ENCODE assay signal across 14 cellular contexts in genomic region chr13:47426126-47426849, GRCh38.
DNase-seq lines count a peak whose midpoint lies in the region; ATAC-seq and TF ChIP-seq lines count a peak whose summit lies in the region.
"Had no signal": no experiment of that assay in that cellular context is flagged by ENCODE, and none has a peak within 500 bp of the region (broad histone marks: within the 10 kb centered on the region; RNA-seq: fewer than 3 reads in every experiment).

No MANE protein-coding gene starts in this region.

- ATAC-seq in naive thymus-derived CD4-positive, alpha-beta T cell: no peak
- ATAC-seq in HG02885 (IDR thresholded peaks at IDR 0.05; ENCODE audit: poor library complexity, unreplicated experiment): no peak
- ATAC-seq in activated CD8-positive, alpha-beta memory T cell treated with anti-CD3 and anti-CD28 coated beads, Interleukin-2, amount 10 ng/mL, durations not matched to agents 7 days and 5 days: no peak
- ATAC-seq: activated T-helper 17 cell treated with anti-CD3 and anti-CD28 coated beads, Interleukin-2, amount 50 U/mL, for 72 hours had no signal

- peaks cover 0 to 2% (median 0%) of the 10 kb centered on the region in 11 donors for H3K9me3 Mint-ChIP-seq in naive thymus-derived CD4-positive, alpha-beta T cell
- no peaks in the 10 kb centered on the region for H3K9me3 Mint-ChIP-seq in activated CD8-positive, alpha-beta memory T cell treated with anti-CD3 and anti-CD28 coated beads, Interleukin-2, amount 10 ng/mL, durations not matched to agents 7 days and 5 days (ENCODE audit: low read depth)
- H3K9me3 Mint-ChIP-seq: activated T-helper 17 cell treated with anti-CD3 and anti-CD28 coated beads, Interleukin-2, amount 50 U/mL, for 72 hours; memory B cell had no signal

- no peak overlapping the region for H3K27ac ChIP-seq in naive thymus-derived CD4-positive, alpha-beta T cell (ENCODE audit: low read depth, low read length)
- H3K27ac ChIP-seq: SJCRH30 had no signal

- no peaks in the 10 kb centered on the region for H3K36me3 ChIP-seq in naive thymus-derived CD4-positive, alpha-beta T cell (ENCODE audit: control insufficient read depth in 2 of 3, insufficient read depth in 3 of 3, low read length in 3 of 3)
- H3K36me3 ChIP-seq: SJCRH30 had no signal

- no peaks in the 10 kb centered on the region for H3K36me3 Mint-ChIP-seq in naive thymus-derived CD4-positive, alpha-beta T cell
- H3K36me3 Mint-ChIP-seq in activated CD8-positive, alpha-beta memory T cell treated with anti-CD3 and anti-CD28 coated beads, Interleukin-2, amount 10 ng/mL, durations not matched to agents 7 days and 5 days: no peaks in the 10 kb centered on the region
- H3K36me3 Mint-ChIP-seq: CD4-positive, alpha-beta memory T cell; memory B cell had no signal

- POLR2A ChIA-PET in naive thymus-derived CD4-positive, alpha-beta T cell (lab: Charles Lee): no interaction called here

- CTCF ChIA-PET in naive thymus-derived CD4-positive, alpha-beta T cell (lab: Charles Lee): no interaction called here
- CTCF ChIA-PET in activated CD8-positive, alpha-beta memory T cell treated with anti-CD3 and anti-CD28 coated beads, Interleukin-2, amount 10 ng/mL, durations not matched to agents 7 days and 5 days (lab: Charles Lee): no interaction called here

- H3K27me3 ChIP-seq in naive thymus-derived CD4-positive, alpha-beta T cell (ENCODE audit: control insufficient read depth in 2 of 2, insufficient read depth in 2 of 2, low read length in 2 of 2): no peaks in the 10 kb centered on the region
- H3K27me3 ChIP-seq: SJCRH30 had no signal

- H3K4me1 Mint-ChIP-seq in naive thymus-derived CD4-positive, alpha-beta T cell: no peaks in the 10 kb centered on the region
- H3K4me1 Mint-ChIP-seq in activated CD8-positive, alpha-beta memory T cell treated with anti-CD3 and anti-CD28 coated beads, Interleukin-2, amount 10 ng/mL, durations not matched to agents 7 days and 5 days: no peaks in the 10 kb centered on the region
- H3K4me1 Mint-ChIP-seq: activated T-helper 17 cell treated with anti-CD3 and anti-CD28 coated beads, Interleukin-2, amount 50 U/mL, for 72 hours; CD4-positive, alpha-beta memory T cell; memory B cell had no signal

- intact Hi-C loops in naive thymus-derived CD4-positive, alpha-beta T cell (cut with micrococcal nuclease): no loop called here

- peak; percentile 3 for DNase-seq in Caki2 (ENCODE audit: low read depth)
- peak; percentile 71 for DNase-seq in RPMI7951 (ENCODE audit: low read depth)
- peak; percentile 75 for DNase-seq in fibroblast of pulmonary artery (ENCODE audit: low read depth)
- peak; percentile 45 for DNase-seq in pons (ENCODE audit: low spot score)
- no peak for DNase-seq in naive thymus-derived CD4-positive, alpha-beta T cell
- no peak for DNase-seq in stimulated activated naive CD4-positive, alpha-beta T cell (lab: John Stamatoyannopoulos, UW)
- no peak for DNase-seq in activated CD8-positive, alpha-beta memory T cell treated with anti-CD3 and anti-CD28 coated beads, Interleukin-2, amount 10 ng/mL, durations not matched to agents 7 days and 5 days
- DNase-seq: activated CD4-positive, CD25-positive, alpha-beta regulatory T cell treated with anti-CD3 and anti-CD28 coated beads, Interleukin-2, amount 50 U/mL, for 72 hours; CD4-positive, alpha-beta memory T cell; NCI-H524 treated with DMSO at 0.1 percent for 48 hours had no signal

- H3K9me3 ChIP-seq in naive thymus-derived CD4-positive, alpha-beta T cell (ENCODE audit: control insufficient read depth in 2 of 3, low read length in 3 of 3): no peaks in the 10 kb centered on the region
- H3K9me3 ChIP-seq: SJCRH30 had no signal

- H3K4me1 ChIP-seq in naive thymus-derived CD4-positive, alpha-beta T cell (ENCODE audit: control insufficient read depth in 2 of 2, insufficient read depth in 2 of 2, low read length in 2 of 2): no peaks in the 10 kb centered on the region
- H3K4me1 ChIP-seq: SJCRH30 had no signal

- TF ChIP-seq CTCF in fibroblast of pulmonary artery (IDR thresholded peaks at IDR 0.05; ENCODE audit: low read length, missing control alignments): no peak

- no peak overlapping the region for H3K4me3 Mint-ChIP-seq in naive thymus-derived CD4-positive, alpha-beta T cell
- H3K4me3 Mint-ChIP-seq in activated CD8-positive, alpha-beta memory T cell treated with anti-CD3 and anti-CD28 coated beads, Interleukin-2, amount 10 ng/mL, durations not matched to agents 7 days and 5 days: no peak overlapping the region
- H3K4me3 Mint-ChIP-seq: activated T-helper 17 cell treated with anti-CD3 and anti-CD28 coated beads, Interleukin-2, amount 50 U/mL, for 72 hours; CD4-positive, alpha-beta memory T cell; memory B cell had no signal

- in situ Hi-C loops in Caki2 (cut with HindIII; ENCODE audit: low pct_unique_long_range_greater_than_20kb, low sequenced_read_pairs): no loop called here

- peaks cover 0 to 4% (median 0%) of the 10 kb centered on the region in 5 donors for H3K27me3 Mint-ChIP-seq in naive thymus-derived CD4-positive, alpha-beta T cell
- H3K27me3 Mint-ChIP-seq in activated CD8-positive, alpha-beta memory T cell treated with anti-CD3 and anti-CD28 coated beads, Interleukin-2, amount 10 ng/mL, durations not matched to agents 7 days and 5 days: no peaks in the 10 kb centered on the region
- H3K27me3 Mint-ChIP-seq: activated T-helper 17 cell treated with anti-CD3 and anti-CD28 coated beads, Interleukin-2, amount 50 U/mL, for 72 hours; CD4-positive, alpha-beta memory T cell; memory B cell had no signal

- no peak overlapping the region for H3K27ac Mint-ChIP-seq in naive thymus-derived CD4-positive, alpha-beta T cell
- no peak overlapping the region for H3K27ac Mint-ChIP-seq in activated CD8-positive, alpha-beta memory T cell treated with anti-CD3 and anti-CD28 coated beads, Interleukin-2, amount 10 ng/mL, durations not matched to agents 7 days and 5 days
- H3K27ac Mint-ChIP-seq: activated T-helper 17 cell treated with anti-CD3 and anti-CD28 coated beads, Interleukin-2, amount 50 U/mL, for 72 hours; CD4-positive, alpha-beta memory T cell; memory B cell had no signal

- no peak overlapping the region for H3K4me3 ChIP-seq in fibroblast of pulmonary artery (replicated peaks; ENCODE audit: low read depth, low read length)
- H3K4me3 ChIP-seq in naive thymus-derived CD4-positive, alpha-beta T cell (ENCODE audit: low read length): no peak overlapping the region
- H3K4me3 ChIP-seq: SJCRH30 had no signal

Comparison
In these comparisons a context has a peak if more than half of its experiments do, and no peak if none do; other contexts are left out.
1. DNase-seq: peak in Caki2 (single experiment), RPMI7951 (single experiment), fibroblast of pulmonary artery (single experiment) and pons (single experiment); none in naive thymus-derived CD4-positive, alpha-beta T cell (0 of 9), stimulated activated naive CD4-positive, alpha-beta T cell (0 of 6) and activated CD8-positive, alpha-beta memory T cell treated with anti-CD3 and anti-CD28 coated beads, Interleukin-2, amount 10 ng/mL, durations not matched to agents 7 days and 5 days (single experiment).